2 cellular contexts compared by ENCODE assay signal in the genomic region with DNA sequence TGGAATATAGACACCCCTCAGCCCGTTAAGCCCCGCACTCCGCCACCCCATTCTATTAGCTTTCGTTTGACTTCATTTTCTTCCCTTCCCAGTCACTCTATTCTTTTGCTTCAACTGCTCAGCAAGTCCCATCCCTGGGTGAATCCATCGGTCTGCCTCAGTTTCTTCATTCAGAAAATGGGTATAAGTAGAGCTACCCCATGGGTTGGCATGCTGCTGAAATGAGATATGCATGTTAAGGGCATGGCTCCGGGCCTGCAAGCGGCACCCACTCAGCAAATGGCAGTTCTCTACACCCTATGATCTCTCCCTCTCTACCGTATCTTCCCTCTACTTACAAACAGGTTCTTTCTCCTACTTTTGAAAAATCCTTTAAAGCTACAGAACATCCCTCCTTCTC.
A peak's percentile ranks its signal among the peaks of the same experiment; 100 is the strongest.
TF ChIP-seq lines count a peak whose summit lies in the region.

No MANE protein-coding gene starts in this region.

TF ChIP-seq in IMR-90, 13 proteins besides CTCF, POLR2A, EP300 and RAD21:
- no peak for TF ChIP-seq MAZ (IDR thresholded peaks at IDR 0.05; ENCODE audit: borderline replicate concordance, low read depth, low read length)
- TF ChIP-seq MXI1 (IDR thresholded peaks at IDR 0.05; ENCODE audit: borderline replicate concordance, low read depth, low read length) = no peak
- no peak for TF ChIP-seq RCOR1 (IDR thresholded peaks at IDR 0.05; ENCODE audit: insufficient replicate concordance, low read length)
- no peak for TF ChIP-seq SMC3 (IDR thresholded peaks at IDR 0.05; ENCODE audit: low read depth, low read length)
- no peak for TF ChIP-seq CEBPB (IDR thresholded peaks at IDR 0.05; ENCODE audit: low read depth, low read length)
- TF ChIP-seq FOS (IDR thresholded peaks at IDR 0.05; ENCODE audit: low read depth, low read length) = no peak
- no peak for TF ChIP-seq CHD1 (IDR thresholded peaks at IDR 0.05; ENCODE audit: low read depth, low read length)
- TF ChIP-seq NFE2L2 (IDR thresholded peaks at IDR 0.05; ENCODE audit: low read depth, low read length) = no peak
- no peak for TF ChIP-seq USF2 (IDR thresholded peaks at IDR 0.05; ENCODE audit: low read depth, low read length)
- TF ChIP-seq RFX5 (IDR thresholded peaks at IDR 0.05; ENCODE audit: low read depth, low read length) = no peak

TF ChIP-seq in K562, 482 proteins besides CTCF, POLR2A, EP300 and RAD21:
- TF ChIP-seq RBM25 (IDR thresholded peaks at IDR 0.05; ENCODE audit: low read depth, low read length, severe bottlenecking) (peak; percentile 62), BCOR (IDR thresholded peaks at IDR 0.05) (0 out of 2 replicates have a peak, but pooled peaks have one; percentile 20), ZSCAN29 (IDR thresholded peaks at IDR 0.05) (no peak), ZNF766 (CRISPR knock-in tag; conservative IDR thresholded peaks at IDR 0.05) (no peak), MCM2 (IDR thresholded peaks at IDR 0.05; ENCODE audit: low read depth) (no peak)
